ENCODE assay signal across 1 cellular context in genomic region chr16:69373019-69373418, GRCh38.
TF ChIP-seq lines count a peak whose summit lies in the region.

No MANE protein-coding gene starts in this region.

TF ChIP-seq in HepG2, 621 proteins besides CTCF, POLR2A, EP300 and RAD21:
- TF ChIP-seq NR2C2 (CRISPR knock-in tag; IDR thresholded peaks at IDR 0.05; ENCODE audit: borderline replicate concordance) (no peak), MED8 (CRISPR knock-in tag; IDR thresholded peaks at IDR 0.05; ENCODE audit: insufficient replicate concordance) (no peak), ZNF160 (CRISPR knock-in tag; IDR thresholded peaks at IDR 0.05) (no peak), ZNF780A (CRISPR knock-in tag; IDR thresholded peaks at IDR 0.05) (no peak), IRF9 (CRISPR knock-in tag; IDR thresholded peaks at IDR 0.05; ENCODE audit: borderline replicate concordance) (no peak), ZNF224 (CRISPR knock-in tag; IDR thresholded peaks at IDR 0.05) (no peak), ZSCAN9 (CRISPR knock-in tag; IDR thresholded peaks at IDR 0.05; ENCODE audit: borderline replicate concordance) (no peak), ZNF768 (CRISPR knock-in tag; IDR thresholded peaks at IDR 0.05) (no peak)
